7 cellular contexts compared by ENCODE assay signal in genomic region chr4:10456270-10457254, GRCh38. TPM values are rescaled to one million over a fixed set of nuclear protein-coding genes. Genes with fewer than 3 reads are reported as not detected.
A peak's percentile ranks its signal among the peaks of the same experiment; 100 is the strongest.
DNase-seq lines count a peak whose midpoint lies in the region; ATAC-seq, FAIRE-seq and TF ChIP-seq lines count a peak whose summit lies in the region.

No MANE protein-coding gene starts in this region.

- H3K4me3 ChIP-seq in fibroblast of pulmonary artery (replicated peaks; ENCODE audit: low read depth, low read length): peak overlapping the region; percentile 65

- ATAC-seq in GM18858 (IDR thresholded peaks at IDR 0.05; ENCODE audit: unreplicated experiment): peak; percentile 36
- ATAC-seq in HG02763 (IDR thresholded peaks at IDR 0.05; ENCODE audit: unreplicated experiment): peak; percentile 44

- TF ChIP-seq CTCF in fibroblast of pulmonary artery (IDR thresholded peaks at IDR 0.05; ENCODE audit: low read length, missing control alignments): no peak

- no peak for FAIRE-seq in urothelium cell line (lab: Jason Lieb, UNC)

- DNase-seq in NCI-H69 (lab: John Stamatoyannopoulos, UW) (peak; percentile 67), fibroblast of pulmonary artery (ENCODE audit: low read depth) (peak; percentile 67), occipital lobe (lab: John Stamatoyannopoulos, UW) (peak; percentile 16), urothelium cell line (ENCODE audit: low spot score) (peak; percentile 56)
- peak; percentile 12 to 37 for DNase-seq in activated T-helper 1 cell treated with anti-CD3 and anti-CD28 coated beads, Interleukin-2, amount 50 U/mL, for 16 hours (ENCODE audit: low read depth in 1 of 2, low spot score in 1 of 2)

RNA-seq across cellular contexts. Expression of gene ZNF518B, which starts 0.7 kb away (rescaled TPM):
- total RNA-seq in occipital lobe: 126 TPM

Comparison
In these comparisons a context has a peak if more than half of its experiments do, and no peak if none do; other contexts are left out.
1. Peak in every context shown above with its lines: DNase-seq, ATAC-seq and H3K4me3 ChIP-seq.
2. DNase-seq: peak in every context shown above with its lines; median percentile 67 in NCI-H69; 67 in fibroblast of pulmonary artery; 56 in urothelium cell line; 24 in activated T-helper 1 cell treated with anti-CD3 and anti-CD28 coated beads, Interleukin-2, amount 50 U/mL, for 16 hours; 16 in occipital lobe.